ENCODE assay signal across 13 cellular contexts in the genomic region with DNA sequence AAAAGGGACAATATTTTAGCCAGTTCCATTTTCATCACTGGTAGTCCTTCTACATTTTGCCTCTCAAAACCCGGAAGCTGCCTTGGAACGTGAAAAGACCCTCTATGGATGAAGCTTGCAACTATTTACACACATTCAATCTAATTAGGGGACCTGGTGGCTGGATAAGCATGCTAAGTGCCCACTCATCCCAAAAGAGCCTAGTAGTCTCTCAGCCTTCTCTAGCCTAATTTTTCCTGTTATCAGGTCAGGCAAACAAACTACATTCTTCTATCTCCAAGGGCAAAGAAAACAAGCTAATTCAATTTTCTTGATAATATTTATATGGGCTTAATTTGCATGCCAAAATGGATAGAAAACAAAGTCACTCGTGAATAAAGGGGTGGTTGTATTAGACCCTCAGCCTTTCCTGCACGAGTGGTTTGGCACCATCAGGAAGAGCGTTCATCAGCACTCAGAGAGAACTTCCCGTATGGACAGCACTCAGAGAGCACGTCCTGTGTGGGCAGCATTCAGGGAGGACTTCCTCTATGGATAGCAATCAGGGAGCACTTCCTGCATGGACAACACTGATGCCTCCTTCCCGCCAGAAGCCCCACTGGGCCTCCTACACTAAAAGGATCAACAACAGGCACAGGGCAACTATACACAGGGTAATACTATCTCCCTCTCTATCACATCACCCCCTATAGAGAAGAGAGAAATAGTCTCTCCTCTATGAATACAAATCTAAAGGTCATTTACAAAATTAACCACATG.
A peak's percentile ranks its signal among the peaks of the same experiment; 100 is the strongest.
DNase-seq lines count a peak whose midpoint lies in the region; ATAC-seq and TF ChIP-seq lines count a peak whose summit lies in the region.
"Had no signal": no experiment of that assay in that cellular context is flagged by ENCODE, and none has a peak within 500 bp of the region (broad histone marks: within the 10 kb centered on the region; RNA-seq: fewer than 3 reads in every experiment).

No MANE protein-coding gene starts in this region.

- H3K9me3 Mint-ChIP-seq in H9: no peaks in the 10 kb centered on the region
- H3K9me3 Mint-ChIP-seq in glutamatergic neuron (ENCODE audit: unreplicated experiment): no peaks in the 10 kb centered on the region
- H3K9me3 Mint-ChIP-seq: type B pancreatic cell had no signal

- H3K4me3 ChIP-seq in SJSA1 (no peak overlapping the region), psoas muscle (no peak overlapping the region)
- H3K4me3 ChIP-seq: SJCRH30 had no signal

- H2AK5ac ChIP-seq in H9 (ENCODE audit: insufficient read length, low read length): no peak overlapping the region

- no peak overlapping the region for H2BK12ac ChIP-seq in H9 (ENCODE audit: insufficient read length, low read depth, low read length)

- WGBS in H9 (ENCODE audit: extremely low coverage, insufficient read length, low lambda C conversion rate): no CpG with 5 or more reads among the region's 8 CpGs
- WGBS in psoas muscle, 3 donors: 39 to 56% (median 46%) methylated on average over 8 of the region's 8 CpGs

- H3K4me2 ChIP-seq in H9 (ENCODE audit: insufficient read depth, insufficient read length, low read length): no peak overlapping the region

- H2BK5ac ChIP-seq in H9 (ENCODE audit: insufficient read length, low read length): no peak overlapping the region

- H3K27ac Mint-ChIP-seq in H9: peak overlapping the region in 2 of 3 experiments; percentile 27 to 59; a peak in 1 of 7 replicates
- H3K27ac Mint-ChIP-seq in glutamatergic neuron (ENCODE audit: unreplicated experiment): peak overlapping the region; percentile 76

- H3K23me2 ChIP-seq in H9 (ENCODE audit: insufficient read length, low read depth, low read length, poor library complexity, severe bottlenecking): no peaks in the 10 kb centered on the region

- no peak overlapping the region for H3K4me3 Mint-ChIP-seq in H9
- H3K4me3 Mint-ChIP-seq in glutamatergic neuron (ENCODE audit: unreplicated experiment): no peak overlapping the region
- H3K4me3 Mint-ChIP-seq: type B pancreatic cell had no signal

- H3K36me3 ChIP-seq in SJSA1 (peaks cover 16% of the 10 kb centered on the region), psoas muscle (ENCODE audit: insufficient read depth in 1 of 2, low read depth in 1 of 2) (peaks cover 0 to 2% of the 10 kb centered on the region in 2 donors)

- H3K27me3 ChIP-seq in H9 (ENCODE audit: insufficient read depth, low read length) (no peaks in the 10 kb centered on the region), SJSA1 (replicated peaks) (no peaks in the 10 kb centered on the region), psoas muscle (ENCODE audit: insufficient read depth in 3 of 3, low read length in 2 of 3) (no peaks in the 10 kb centered on the region)
- H3K27me3 ChIP-seq: SJCRH30 had no signal

- TF ChIP-seq CTCF in H9 (conservative IDR thresholded peaks at IDR 0.05) (no peak), glutamatergic neuron (IDR thresholded peaks at IDR 0.05; ENCODE audit: partially characterized antibody, unreplicated experiment) (no peak), psoas muscle (IDR thresholded peaks at IDR 0.05) (no peak)

- H3K36me3 Mint-ChIP-seq in H9 (ENCODE audit: insufficient read depth in 1 of 3, low read depth in 3 of 3) (peaks cover under 1 to 4% (median 2%) of the 10 kb centered on the region in 3 experiments; a peak in 3 of 7 replicates), glutamatergic neuron (ENCODE audit: unreplicated experiment) (no peaks in the 10 kb centered on the region)

- H2BK15ac ChIP-seq in H9 (ENCODE audit: low read depth, low read length): no peak overlapping the region

- H3K79me1 ChIP-seq in H9 (ENCODE audit: insufficient read depth, low read depth, low read length, poor library complexity, severe bottlenecking): no peaks in the 10 kb centered on the region

- peaks cover 9% of the 10 kb centered on the region; the same call in 1 of the 2 replicates for H3K79me2 ChIP-seq in H9 (ENCODE audit: insufficient read depth, low read length)

- DNase-seq in H9 (no peak), SJSA1 (ENCODE audit: low read depth in 1 of 2, low spot score in 2 of 2) (peak in 1 of 2 experiments; percentile 50), glutamatergic neuron (no peak), psoas muscle (no peak)
- no peak for DNase-seq in activated CD4-positive, alpha-beta T cell treated with anti-CD3 and anti-CD28 coated beads for 1 hour
- DNase-seq: effector CD8-positive, alpha-beta T cell; kidney glomerular epithelial cell; MM.1S had no signal

- no peak overlapping the region for H3K9ac ChIP-seq in H9 (ENCODE audit: extremely low read depth, insufficient read length, low read length)

- no peak overlapping the region for H2AFZ ChIP-seq in H9 (ENCODE audit: low read length)

- no peak overlapping the region for H4K5ac ChIP-seq in H9 (ENCODE audit: insufficient read length, low read depth, low read length)

- no peak overlapping the region for H3K23ac ChIP-seq in H9 (ENCODE audit: insufficient read length, low read depth, low read length)

- no peak overlapping the region for H3K18ac ChIP-seq in H9 (ENCODE audit: insufficient read length, low read depth, low read length)

- no peaks in the 10 kb centered on the region for H3K9me3 ChIP-seq in H9 (ENCODE audit: control insufficient read depth, low read depth, low read length)
- H3K9me3 ChIP-seq in SJSA1 (replicated peaks): no peaks in the 10 kb centered on the region
- H3K9me3 ChIP-seq in psoas muscle: no peaks in the 10 kb centered on the region
- H3K9me3 ChIP-seq: SJCRH30 had no signal

- no peak overlapping the region for H3K4ac ChIP-seq in H9 (ENCODE audit: low read depth, low read length)

- H3K27me3 Mint-ChIP-seq in H9 (ENCODE audit: low read depth) (no peaks in the 10 kb centered on the region), glutamatergic neuron (ENCODE audit: unreplicated experiment) (peaks cover 6% of the 10 kb centered on the region)
- H3K27me3 Mint-ChIP-seq: type B pancreatic cell had no signal

- H3K4me1 Mint-ChIP-seq in H9 (peaks cover 57 to 71% of the 10 kb centered on the region in 2 experiments), glutamatergic neuron (ENCODE audit: low read depth, unreplicated experiment) (peaks cover 38% of the 10 kb centered on the region)

- H3K27ac ChIP-seq in H9 (ENCODE audit: insufficient read length, low read depth, low read length) (no peak overlapping the region), SJSA1 (peak overlapping the region; percentile 91; the same call in 1 of the 2 replicates), psoas muscle (peak overlapping the region; percentile 49)
- H3K27ac ChIP-seq: SJCRH30 had no signal

- H2BK120ac ChIP-seq in H9 (ENCODE audit: low read depth, low read length, poor library complexity, severe bottlenecking): no peak overlapping the region

- H4K8ac ChIP-seq in H9 (replicated peaks; ENCODE audit: insufficient read length, low read depth, low read length): no peak overlapping the region

- no peak overlapping the region for H4K91ac ChIP-seq in H9 (ENCODE audit: insufficient read length, low read depth, low read length)

- intact Hi-C loops in psoas muscle (cut with DNase I): loop anchor here in 1 of 2 donors (2.0 to 5.0 kb wide), 2 partner anchors 15 to 36 kb away; no protein-coding TSS in a partner anchor

- ATAC-seq in psoas muscle: peak in 1 of 4 donors; percentile 21
- no peak for ATAC-seq in HG03565 (IDR thresholded peaks at IDR 0.05; ENCODE audit: unreplicated experiment)
- no peak for ATAC-seq in HG03469 (IDR thresholded peaks at IDR 0.05; ENCODE audit: unreplicated experiment)
- ATAC-seq in GM18873 (IDR thresholded peaks at IDR 0.05; ENCODE audit: low FRiP score, unreplicated experiment): no peak

- H3K14ac ChIP-seq in H9 (ENCODE audit: insufficient read depth, low read length): no peak overlapping the region

- H3K4me1 ChIP-seq in H9 (ENCODE audit: insufficient read depth, low read length) (peaks cover 4% of the 10 kb centered on the region; the same call in 1 of the 2 replicates), SJSA1 (replicated peaks) (peaks cover 94% of the 10 kb centered on the region), psoas muscle (peaks cover 99% of the 10 kb centered on the region)

- no peak overlapping the region for H3T11ph ChIP-seq in H9 (ENCODE audit: low read length)

- H4K20me1 ChIP-seq in H9 (ENCODE audit: control insufficient read depth, insufficient read depth, insufficient read length): peaks cover 2% of the 10 kb centered on the region

- no peak overlapping the region for H3K56ac ChIP-seq in H9 (ENCODE audit: insufficient read length, low read depth, low read length)

- no peak overlapping the region for H2BK20ac ChIP-seq in H9 (ENCODE audit: low read depth, low read length, poor library complexity, severe bottlenecking)
